In the genomic region with DNA sequence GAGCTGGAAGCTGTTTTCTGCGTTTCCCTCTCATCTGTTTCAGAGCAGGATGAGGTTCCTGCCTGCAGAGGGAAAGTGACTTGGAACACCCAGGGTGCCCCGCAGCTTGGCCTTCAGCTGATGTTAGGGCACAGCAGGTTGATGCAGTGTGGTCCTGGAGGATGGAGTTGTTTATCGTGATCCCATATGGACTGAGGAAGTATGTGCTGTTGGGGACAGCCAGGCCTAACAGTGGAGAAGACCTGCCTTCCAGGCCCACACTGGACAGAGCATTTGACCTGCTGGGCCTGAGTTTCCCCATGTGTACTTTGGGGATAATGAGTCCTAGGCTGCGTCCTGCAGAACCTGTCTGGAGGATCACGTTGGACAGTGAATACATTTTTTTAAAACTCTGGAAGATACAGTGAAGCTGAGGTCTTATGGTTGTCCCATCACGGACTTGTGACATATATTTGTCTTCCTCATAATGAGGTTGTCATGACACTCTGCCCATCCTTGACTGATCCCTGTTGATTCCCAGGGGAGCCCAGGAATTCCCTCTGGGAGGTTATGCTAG, we compare ENCODE assay signal across 19 cellular contexts. TPM values are rescaled to one million over a fixed set of nuclear protein-coding genes. Genes with fewer than 3 reads are reported as not detected.
"Had no signal": no experiment of that assay in that cellular context is flagged by ENCODE, and none has a peak within 500 bp of the region (broad histone marks: within the 10 kb centered on the region; RNA-seq: fewer than 3 reads in every experiment).

No MANE protein-coding gene starts in this region.

- H3K27me3 Mint-ChIP-seq: stimulated activated naive CD8-positive, alpha-beta T cell treated with anti-CD3 and anti-CD28 coated beads, Interleukin-15, Interleukin-2, amounts not matched to agents 100 ng/mL and 50 ng/mL, for 24 hours had no signal

- H3K27ac Mint-ChIP-seq: activated CD4-positive, alpha-beta memory T cell treated with anti-CD3 and anti-CD28 coated beads, Interleukin-2, amount 10 ng/mL, durations not matched to agents 7 days and 5 days; stimulated activated naive CD8-positive, alpha-beta T cell treated with anti-CD3 and anti-CD28 coated beads, Interleukin-15, Interleukin-2, amounts not matched to agents 100 ng/mL and 50 ng/mL, for 24 hours had no signal

- H3K36me3 Mint-ChIP-seq: naive B cell had no signal

- ATAC-seq: foreskin keratinocyte, left cardiac atrium, SK-N-SH treated with all-trans-retinoic acid at 6 μM for 48 hours had no signal

- H3K4me3 Mint-ChIP-seq: activated CD4-positive, alpha-beta memory T cell treated with anti-CD3 and anti-CD28 coated beads, Interleukin-2, amount 10 ng/mL, durations not matched to agents 7 days and 5 days; naive B cell; stimulated activated naive CD8-positive, alpha-beta T cell treated with anti-CD3 and anti-CD28 coated beads, Interleukin-15, Interleukin-2, amounts not matched to agents 100 ng/mL and 50 ng/mL, for 24 hours had no signal

- H3K9me3 Mint-ChIP-seq: activated CD4-positive, alpha-beta memory T cell treated with anti-CD3 and anti-CD28 coated beads, Interleukin-2, amount 10 ng/mL, durations not matched to agents 7 days and 5 days; stimulated activated naive CD8-positive, alpha-beta T cell treated with anti-CD3 and anti-CD28 coated beads, Interleukin-15, Interleukin-2, amounts not matched to agents 100 ng/mL and 50 ng/mL, for 24 hours had no signal

- DNase-seq: activated CD4-positive, alpha-beta memory T cell treated with anti-CD3 and anti-CD28 coated beads, Interleukin-2, amount 10 ng/mL, durations not matched to agents 7 days and 5 days; activated CD4-positive, alpha-beta T cell treated with anti-CD3 and anti-CD28 coated beads for 1 hour; activated naive CD4-positive, alpha-beta T cell treated with Interleukin-2 at 50 U/mL for 16 hours; anterior cingulate cortex; brain microvascular endothelial cell; cortex of kidney; effector CD8-positive, alpha-beta T cell; foreskin keratinocyte; left cardiac atrium; mammary epithelial cell; naive B cell; nucleus accumbens; stimulated activated CD4-positive, alpha-beta T cell treated with anti-CD3 and anti-CD28 coated beads, Interleukin-4, amount 100 ng/mL, for 24 hours; trophoblast cell had no signal

- H3K4me1 Mint-ChIP-seq: naive B cell had no signal

RNA-seq across cellular contexts. Expression of gene SERPINA2, which starts 9.1 kb away (rescaled TPM):
- total RNA-seq: activated CD4-positive, alpha-beta memory T cell treated with anti-CD3 and anti-CD28 coated beads, Interleukin-2, amount 10 ng/mL, durations not matched to agents 7 days and 5 days; foreskin keratinocyte; left cardiac atrium; mammary epithelial cell; suprapubic skin; T-helper 1 cell treated with Interleukin-12 subunit alpha and Interleukin-12 subunit beta and Interleukin-4 antibody, amounts not matched to agents 30 ng/mL and 1 ng/mL, for 36 hours had no signal
- polyA plus RNA-seq: foreskin keratinocyte, mammary epithelial cell had no signal

RNA-seq across cellular contexts. Expression of gene SERPINA6, which starts 52.5 kb away (rescaled TPM):
- total RNA-seq: activated CD4-positive, alpha-beta memory T cell treated with anti-CD3 and anti-CD28 coated beads, Interleukin-2, amount 10 ng/mL, durations not matched to agents 7 days and 5 days; foreskin keratinocyte; left cardiac atrium; mammary epithelial cell; mononuclear cell; T-helper 1 cell treated with Interleukin-12 subunit alpha and Interleukin-12 subunit beta and Interleukin-4 antibody, amounts not matched to agents 30 ng/mL and 1 ng/mL, for 36 hours had no signal
- polyA plus RNA-seq: foreskin keratinocyte had no signal
